In the genomic region with DNA sequence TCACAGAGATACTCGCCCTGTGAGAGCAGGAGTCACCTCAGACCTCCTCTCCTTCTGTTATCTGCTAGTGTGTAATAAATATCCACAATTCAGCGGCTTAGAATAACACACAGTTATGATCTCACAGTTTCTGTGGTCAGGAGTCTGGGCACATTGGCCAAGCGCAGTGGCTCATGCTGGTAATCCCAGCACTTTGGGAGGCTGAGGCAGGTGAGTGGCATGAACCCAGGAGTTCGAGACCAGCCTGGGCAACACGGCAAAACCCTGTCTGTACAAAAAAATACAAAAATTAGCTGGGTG, we compare ENCODE assay signal across 9 cellular contexts.
DNase-seq lines count a peak whose midpoint lies in the region; ATAC-seq lines count a peak whose summit lies in the region.
"Had no signal": no experiment of that assay in that cellular context is flagged by ENCODE, and none has a peak within 500 bp of the region (broad histone marks: within the 10 kb centered on the region; RNA-seq: fewer than 3 reads in every experiment).

No MANE protein-coding gene starts in this region.

- H3K4me3 Mint-ChIP-seq in activated CD4-positive, alpha-beta T cell treated with anti-CD3 and anti-CD28 coated beads for 36 hours, result no peak overlapping the region
- peak overlapping the region; percentile 8 for H3K4me3 Mint-ChIP-seq in activated CD4-positive, alpha-beta memory T cell treated with anti-CD3 and anti-CD28 coated beads for 36 hours
- H3K4me3 Mint-ChIP-seq in immature natural killer cell, result peak overlapping the region in 2 of 5 donors; percentile 29 to 41
- peak overlapping the region in 1 of 2 donors; percentile 21 for H3K4me3 Mint-ChIP-seq in stimulated activated naive B cell treated with anti-CD40 and anti-IgM and Interleukin-4, amounts not matched to agents 10 μg/mL and 1 μg/mL and 100 μg/mL, for 72 hours

- intact Hi-C loops in activated CD4-positive, alpha-beta T cell treated with anti-CD3 and anti-CD28 coated beads for 36 hours (cut with DNase I, micrococcal nuclease), result no loop called here
- intact Hi-C loops in activated CD4-positive, alpha-beta memory T cell treated with anti-CD3 and anti-CD28 coated beads for 36 hours (cut with micrococcal nuclease), result no loop called here

- no peak for ATAC-seq in activated CD4-positive, alpha-beta T cell treated with anti-CD3 and anti-CD28 coated beads for 36 hours
- no peak for ATAC-seq in stimulated activated naive B cell treated with anti-CD40 and anti-IgM and Interleukin-4, amounts not matched to agents 10 μg/mL and 1 μg/mL and 100 μg/mL, for 72 hours (replicated peaks)
- ATAC-seq in HG03139 (IDR thresholded peaks at IDR 0.05; ENCODE audit: unreplicated experiment) (no peak), GM21786 (IDR thresholded peaks at IDR 0.05; ENCODE audit: unreplicated experiment) (no peak)

- H3K9me3 Mint-ChIP-seq in activated CD4-positive, alpha-beta T cell treated with anti-CD3 and anti-CD28 coated beads for 36 hours (ENCODE audit: low read depth), result no peaks in the 10 kb centered on the region
- no peaks in the 10 kb centered on the region for H3K9me3 Mint-ChIP-seq in activated CD4-positive, alpha-beta memory T cell treated with anti-CD3 and anti-CD28 coated beads for 36 hours
- no peaks in the 10 kb centered on the region for H3K9me3 Mint-ChIP-seq in immature natural killer cell
- peaks cover 4% of the 10 kb centered on the region in 2 donors for H3K9me3 Mint-ChIP-seq in stimulated activated naive B cell treated with anti-CD40 and anti-IgM and Interleukin-4, amounts not matched to agents 10 μg/mL and 1 μg/mL and 100 μg/mL, for 72 hours

- CTCF ChIA-PET in activated CD4-positive, alpha-beta T cell treated with anti-CD3 and anti-CD28 coated beads for 36 hours (lab: Charles Lee), result interaction anchor here (1.4 kb wide), 1 partner anchor 40 kb away, joined by 7 read pairs; no protein-coding TSS in a partner anchor
- CTCF ChIA-PET in activated CD4-positive, alpha-beta memory T cell treated with anti-CD3 and anti-CD28 coated beads for 36 hours (lab: Charles Lee), result interaction anchor here (0.8 to 8.0 kb wide), 3 partner anchors 26 to 40 kb away, joined by 3 to 64 read pairs (median 4); no protein-coding TSS in a partner anchor

- peak overlapping the region; percentile 95 for H3K27ac Mint-ChIP-seq in activated CD4-positive, alpha-beta T cell treated with anti-CD3 and anti-CD28 coated beads for 36 hours
- peak overlapping the region; percentile 98 for H3K27ac Mint-ChIP-seq in activated CD4-positive, alpha-beta memory T cell treated with anti-CD3 and anti-CD28 coated beads for 36 hours
- H3K27ac Mint-ChIP-seq in immature natural killer cell, result peak overlapping the region; percentile 48 to 88 (median 74)
- peak overlapping the region; percentile 99 for H3K27ac Mint-ChIP-seq in stimulated activated naive B cell treated with anti-CD40 and anti-IgM and Interleukin-4, amounts not matched to agents 10 μg/mL and 1 μg/mL and 100 μg/mL, for 72 hours

- DNase-seq in activated CD4-positive, alpha-beta T cell treated with anti-CD3 and anti-CD28 coated beads for 36 hours, result peak; percentile 33
- no peak for DNase-seq in activated CD4-positive, alpha-beta T cell treated with anti-CD3 and anti-CD28 coated beads for 4 hours
- DNase-seq in activated CD4-positive, alpha-beta memory T cell treated with anti-CD3 and anti-CD28 coated beads for 36 hours, result peak; percentile 41
- DNase-seq in immature natural killer cell (no peak), DMS153 treated with DMSO at 0.1 percent for 48 hours (lab: John Stamatoyannopoulos, UW; ENCODE audit: unreplicated experiment) (no peak)
- DNase-seq in stimulated activated naive B cell treated with anti-CD40 and anti-IgM and Interleukin-4, amounts not matched to agents 10 μg/mL and 1 μg/mL and 100 μg/mL, for 72 hours, result no peak
- DNase-seq: NCI-H774 had no signal

- POLR2A ChIA-PET in activated CD4-positive, alpha-beta T cell treated with anti-CD3 and anti-CD28 coated beads for 36 hours (lab: Charles Lee), result no interaction called here
- POLR2A ChIA-PET in activated CD4-positive, alpha-beta memory T cell treated with anti-CD3 and anti-CD28 coated beads for 36 hours (lab: Charles Lee), result interaction anchor here (3.4 to 6.6 kb wide), 2 partner anchors 12 to 32 kb away, joined by 18 to 62 read pairs; no protein-coding TSS in a partner anchor

- H3K27me3 Mint-ChIP-seq in activated CD4-positive, alpha-beta T cell treated with anti-CD3 and anti-CD28 coated beads for 36 hours, result no peaks in the 10 kb centered on the region
- H3K27me3 Mint-ChIP-seq in activated CD4-positive, alpha-beta memory T cell treated with anti-CD3 and anti-CD28 coated beads for 36 hours, result no peaks in the 10 kb centered on the region
- H3K27me3 Mint-ChIP-seq in immature natural killer cell (ENCODE audit: low read depth in 3 of 3), result peaks cover 11 to 37% (median 16%) of the 10 kb centered on the region in 3 donors
- H3K27me3 Mint-ChIP-seq in stimulated activated naive B cell treated with anti-CD40 and anti-IgM and Interleukin-4, amounts not matched to agents 10 μg/mL and 1 μg/mL and 100 μg/mL, for 72 hours, result no peaks in the 10 kb centered on the region

- peaks cover 77% of the 10 kb centered on the region for H3K4me1 Mint-ChIP-seq in activated CD4-positive, alpha-beta T cell treated with anti-CD3 and anti-CD28 coated beads for 36 hours
- H3K4me1 Mint-ChIP-seq in activated CD4-positive, alpha-beta memory T cell treated with anti-CD3 and anti-CD28 coated beads for 36 hours (ENCODE audit: low read depth), result peaks cover 73% of the 10 kb centered on the region
- H3K4me1 Mint-ChIP-seq in immature natural killer cell, result peaks cover 86 to 88% of the 10 kb centered on the region in 2 donors
- peaks cover 63 to 90% of the 10 kb centered on the region in 2 donors for H3K4me1 Mint-ChIP-seq in stimulated activated naive B cell treated with anti-CD40 and anti-IgM and Interleukin-4, amounts not matched to agents 10 μg/mL and 1 μg/mL and 100 μg/mL, for 72 hours

- peaks cover 38% of the 10 kb centered on the region for H3K36me3 Mint-ChIP-seq in activated CD4-positive, alpha-beta T cell treated with anti-CD3 and anti-CD28 coated beads for 36 hours (ENCODE audit: low read depth)
- H3K36me3 Mint-ChIP-seq in activated CD4-positive, alpha-beta memory T cell treated with anti-CD3 and anti-CD28 coated beads for 36 hours, result peaks cover 21% of the 10 kb centered on the region
- peaks cover 0 to 4% (median 3%) of the 10 kb centered on the region in 3 donors for H3K36me3 Mint-ChIP-seq in immature natural killer cell
- H3K36me3 Mint-ChIP-seq in stimulated activated naive B cell treated with anti-CD40 and anti-IgM and Interleukin-4, amounts not matched to agents 10 μg/mL and 1 μg/mL and 100 μg/mL, for 72 hours, result peaks cover 34 to 56% of the 10 kb centered on the region in 2 donors

Comparison
In these comparisons a context has a peak if more than half of its experiments do, and no peak if none do; other contexts are left out.
1. DNase-seq: peak in activated CD4-positive, alpha-beta T cell treated with anti-CD3 and anti-CD28 coated beads for 36 hours (single experiment) and activated CD4-positive, alpha-beta memory T cell treated with anti-CD3 and anti-CD28 coated beads for 36 hours (single experiment); none in activated CD4-positive, alpha-beta T cell treated with anti-CD3 and anti-CD28 coated beads for 4 hours (0 of 2), immature natural killer cell (0 of 3), stimulated activated naive B cell treated with anti-CD40 and anti-IgM and Interleukin-4, amounts not matched to agents 10 μg/mL and 1 μg/mL and 100 μg/mL, for 72 hours (single experiment) and DMS153 treated with DMSO at 0.1 percent for 48 hours (single experiment).
2. Peak in every context shown above with its lines, with median percentiles within 50 percentile points of each other: H3K27ac Mint-ChIP-seq.